ENCODE assay signal across 15 cellular contexts in genomic region chr18:49757513-49758262, GRCh38. TPM values are rescaled to one million over a fixed set of nuclear protein-coding genes. Genes with fewer than 3 reads are reported as not detected.
DNase-seq lines count a peak whose midpoint lies in the region; ATAC-seq, FAIRE-seq and TF ChIP-seq lines count a peak whose summit lies in the region.
"Had no signal": no experiment of that assay in that cellular context is flagged by ENCODE, and none has a peak within 500 bp of the region (broad histone marks: within the 10 kb centered on the region; RNA-seq: fewer than 3 reads in every experiment).

No MANE protein-coding gene starts in this region.

- H2AFZ ChIP-seq in GM12878 (ENCODE audit: control insufficient read depth, low read depth, low read length) = no peak overlapping the region

- ATAC-seq in GM12878 (peak; percentile 70), GM21528 (IDR thresholded peaks at IDR 0.05; ENCODE audit: low FRiP score, unreplicated experiment) (no peak), HG03095 (IDR thresholded peaks at IDR 0.05; ENCODE audit: unreplicated experiment) (no peak)

- no peak overlapping the region for H3K9ac ChIP-seq in GM12878 (ENCODE audit: control insufficient read depth, insufficient read depth, low read length)

- H3K79me2 ChIP-seq in GM12878 (ENCODE audit: control insufficient read depth, insufficient read depth, low read length) = no peaks in the 10 kb centered on the region

- peaks cover 27% of the 10 kb centered on the region for H3K4me1 Mint-ChIP-seq in nephron progenitor cell
- H3K4me1 Mint-ChIP-seq: activated naive CD8-positive, alpha-beta T cell treated with anti-CD3 and anti-CD28 coated beads, Interleukin-2, amount 10 ng/mL, durations not matched to agents 7 days and 5 days had no signal

- TF ChIP-seq EP300 in GM12878 (IDR thresholded peaks at IDR 0.05; ENCODE audit: borderline replicate concordance in 1 of 2, control insufficient read depth in 1 of 2, low read depth in 2 of 2, low read length in 2 of 2) = no peak

- H3K9me3 ChIP-seq in HEK293 (ENCODE audit: control insufficient read depth, insufficient read depth, low read depth, low read length) (no peaks in the 10 kb centered on the region), GM12878 (replicated peaks; ENCODE audit: control insufficient read depth, insufficient read depth, low read length) (no peaks in the 10 kb centered on the region)
- H3K9me3 ChIP-seq: thoracic aorta had no signal

- intact Hi-C loops in GM12878 (cut with micrococcal nuclease; ENCODE audit: unreplicated experiment) = no loop called here

- in situ Hi-C loops in GM12878 (cut with MboI) = no loop called here

- H3K36me3 ChIP-seq in HEK293 (ENCODE audit: control insufficient read depth in 2 of 2, insufficient read depth in 1 of 2, low read length in 2 of 2) (no peaks in the 10 kb centered on the region), GM12878 (ENCODE audit: control insufficient read depth in 2 of 2, insufficient read depth in 2 of 2, low read length in 1 of 2) (no peaks in the 10 kb centered on the region)
- H3K36me3 ChIP-seq: thoracic aorta had no signal

- peak overlapping the region; percentile 52 for H3K4me3 Mint-ChIP-seq in nephron progenitor cell
- H3K4me3 Mint-ChIP-seq: activated naive CD8-positive, alpha-beta T cell treated with anti-CD3 and anti-CD28 coated beads, Interleukin-2, amount 10 ng/mL, durations not matched to agents 7 days and 5 days had no signal

- H3K4me2 ChIP-seq in GM12878 (ENCODE audit: control insufficient read depth, insufficient read depth) = no peak overlapping the region

- 84% methylated on average over 18 of the region's 23 CpGs for WGBS in GM12878 (ENCODE audit: insufficient coverage, insufficient replicate concordance, low lambda C conversion rate, missing lambda C conversion rate)

- CTCF ChIA-PET in HEK293 (lab: Yijun Ruan, JAX) = no interaction called here
- CTCF ChIA-PET in GM12878 (lab: Yijun Ruan, JAX) = no interaction called here

- H3K27me3 Mint-ChIP-seq in nephron progenitor cell (ENCODE audit: low read depth, poor library complexity) = peaks cover 6% of the 10 kb centered on the region

- TF ChIP-seq CTCF in HEK293 (tag by site-specific recombination; IDR thresholded peaks at IDR 0.05) (no peak), GM12878 (IDR thresholded peaks at IDR 0.05 in 2 of 3, conservative IDR thresholded peaks at IDR 0.05 in 1 of 3; ENCODE audit: control insufficient read depth in 2 of 3, extremely low read depth in 1 of 3, insufficient read depth in 1 of 3, low read depth in 3 of 3, low read length in 3 of 3) (no peak), nephron progenitor cell (IDR thresholded peaks at IDR 0.05) (no peak)

- RAD21 ChIA-PET in GM12878 (lab: Charles Lee; ENCODE audit: unreplicated experiment) = no interaction called here

- H3K27ac Mint-ChIP-seq in nephron progenitor cell = peak overlapping the region; percentile 3
- H3K27ac Mint-ChIP-seq: activated naive CD8-positive, alpha-beta T cell treated with anti-CD3 and anti-CD28 coated beads, Interleukin-2, amount 10 ng/mL, durations not matched to agents 7 days and 5 days had no signal

- TF ChIP-seq POLR2A in GM12878 (IDR thresholded peaks at IDR 0.05; ENCODE audit: low read depth, low read length) = no peak

- BruUV-seq in GM12878 (replicated peaks; lab: Mats Ljungman, UMichigan) = no TSS peak

- POLR2A ChIA-PET in HEK293 (lab: Yijun Ruan, JAX) (no interaction called here), GM12878 (lab: Charles Lee) (no interaction called here)

- no peak for FAIRE-seq in GM12878 (lab: Jason Lieb, UNC)

- H3K9me3 Mint-ChIP-seq in nephron progenitor cell = no peaks in the 10 kb centered on the region
- H3K9me3 Mint-ChIP-seq: activated naive CD8-positive, alpha-beta T cell treated with anti-CD3 and anti-CD28 coated beads, Interleukin-2, amount 10 ng/mL, durations not matched to agents 7 days and 5 days had no signal

- peak; percentile 43 for DNase-seq in DMS53 (lab: John Stamatoyannopoulos, UW)
- no peak for DNase-seq in DMS53 treated with DMSO at 0.1 percent for 48 hours (lab: John Stamatoyannopoulos, UW; ENCODE audit: unreplicated experiment)
- DNase-seq in GM12878 (ENCODE audit: low read depth, low spot score) = no peak
- DNase-seq in nephron progenitor cell = no peak
- DNase-seq in activated effector memory CD4-positive, alpha-beta T cell treated with anti-CD3 and anti-CD28 coated beads, Interleukin-2, amount 50 U/mL, for 16 hours = no peak
- DNase-seq: activated naive CD8-positive, alpha-beta T cell treated with anti-CD3 and anti-CD28 coated beads, Interleukin-2, amount 10 ng/mL, durations not matched to agents 7 days and 5 days; mammary epithelial cell; NCI-H2171; nucleus accumbens; T1000 had no signal

- SMC1A ChIA-PET in GM12878 (lab: Charles Lee; ENCODE audit: uncharacterized antibody, unreplicated experiment) = no interaction called here

- no peak for TF ChIP-seq RAD21 in GM12878 (IDR thresholded peaks at IDR 0.05; ENCODE audit: insufficient read depth, low read depth, low read length)

- no peaks in the 10 kb centered on the region for H3K4me1 ChIP-seq in HEK293 (ENCODE audit: control insufficient read depth, insufficient read depth, low read length)
- no peaks in the 10 kb centered on the region for H3K4me1 ChIP-seq in GM12878 (ENCODE audit: control insufficient read depth, insufficient read depth, low read length)

- no peak overlapping the region for H3K4me3 ChIP-seq in HEK293 (ENCODE audit: low read depth, low read length)
- H3K4me3 ChIP-seq in GM12878 = no peak overlapping the region
- H3K4me3 ChIP-seq: thoracic aorta had no signal

- H3K27ac ChIP-seq in HEK293 (ENCODE audit: extremely low read depth, low read depth, low read length) (no peak overlapping the region), GM12878 (ENCODE audit: control insufficient read depth, insufficient read depth) (no peak overlapping the region)
- H3K27ac ChIP-seq: HL-60, thoracic aorta had no signal

- H3K36me3 Mint-ChIP-seq in nephron progenitor cell (ENCODE audit: low read depth) = no peaks in the 10 kb centered on the region
- H3K36me3 Mint-ChIP-seq: activated naive CD8-positive, alpha-beta T cell treated with anti-CD3 and anti-CD28 coated beads, Interleukin-2, amount 10 ng/mL, durations not matched to agents 7 days and 5 days had no signal

- peaks cover 0 to 2% of the 10 kb centered on the region in 2 experiments; a peak in 2 of 4 replicates for H3K27me3 ChIP-seq in GM12878 (replicated peaks in 1 of 2; ENCODE audit: control insufficient read depth in 2 of 2, insufficient read depth in 2 of 2, low read length in 1 of 2)

- no peaks in the 10 kb centered on the region for H4K20me1 ChIP-seq in GM12878 (ENCODE audit: control insufficient read depth, insufficient read depth)

TF ChIP-seq in HEK293, 187 proteins besides CTCF, POLR2A, EP300 and RAD21:
- TF ChIP-seq KLF1 (tag by site-specific recombination; IDR thresholded peaks at IDR 0.05) (0 out of 2 replicates have a peak, but pooled peaks have one; percentile 31), BCL11B (tag by site-specific recombination; IDR thresholded peaks at IDR 0.05; ENCODE audit: low read depth) (peak; percentile 89), KLF9 (tag by site-specific recombination; IDR thresholded peaks at IDR 0.05; ENCODE audit: low read depth) (peak; percentile 89), ZNF354C (tag by site-specific recombination; IDR thresholded peaks at IDR 0.05; ENCODE audit: borderline replicate concordance, low read depth) (no peak)

TF ChIP-seq in GM12878, 131 proteins besides CTCF, POLR2A, EP300 and RAD21 (continues in another document):
- TF ChIP-seq CEBPB (IDR thresholded peaks at IDR 0.05; ENCODE audit: borderline replicate concordance in 1 of 2, low read depth in 2 of 2, low read length in 2 of 2) (no peak), RCOR1 (conservative IDR thresholded peaks at IDR 0.05; ENCODE audit: low read depth, low read length) (no peak), SIX5 (IDR thresholded peaks at IDR 0.05; ENCODE audit: low read depth, low read length, severe bottlenecking) (no peak), POU2F2 (IDR thresholded peaks at IDR 0.05; ENCODE audit: borderline replicate concordance, low read depth, low read length) (no peak), POLR2AphosphoS5 (IDR thresholded peaks at IDR 0.05; ENCODE audit: low read length) (no peak), NBN (IDR thresholded peaks at IDR 0.05) (no peak), MYC (IDR thresholded peaks at IDR 0.05; ENCODE audit: insufficient read depth, insufficient read length, insufficient replicate concordance, low read length, severe bottlenecking) (no peak), ZNF622 (IDR thresholded peaks at IDR 0.05) (no peak), ZBTB33 (IDR thresholded peaks at IDR 0.05) (no peak)

RNA-seq across cellular contexts. Expression of gene ACAA2, which starts 55.6 kb away (rescaled TPM):
- total RNA-seq in GM12878 (2013; cell fraction: nucleolus; rRNA removed) = 24.3 and 26.2 TPM in 2 replicates
- 50.1 and 59.7 TPM in 2 replicates for total RNA-seq in GM12878 (2014; rRNA removed)
- 59.1 and 60.6 TPM in 2 replicates for total RNA-seq in GM12878 (2014; rRNA removed; fragmentation: Illumina TruSeq; extraction: Trizol)
- total RNA-seq in GM12878 (2021) = 60.9 and 63.1 TPM in 2 replicates
- polyA plus RNA-seq in GM12878 (2011; ENCODE audit: low read depth) = 68.6 TPM
- polyA plus RNA-seq in GM12878 (2011; rRNA removed) = 48.9 and 68.3 TPM in 2 replicates
- 39.0 and 54.5 TPM in 2 replicates for polyA plus RNA-seq in GM12878 (2011; cell fraction: cytosol; rRNA removed)
- polyA plus RNA-seq in GM12878 (2011; cell fraction: nucleus; rRNA removed) = 28.0 and 35.2 TPM in 2 replicates
- polyA plus RNA-seq in GM12878 (2012) = 58.5 and 63.9 TPM in 2 replicates
- polyA plus RNA-seq in GM12878 (2014; fragmentation: Illumina TruSeq; extraction: Trizol) = 66.0 and 80.4 TPM in 2 replicates
- 10 to 100 TPM; 86.3 to 97.3 TPM for polyA plus RNA-seq in GM12878 (2014; fragmentation: Nextera tagmentation; extraction: Ambion mirVana)
- polyA plus RNA-seq in GM12878 (2014; rRNA removed) = 36.1 and 43.1 TPM in 2 replicates
- polyA plus RNA-seq in GM12878 (2016; fragmentation: Nextera tagmentation; extraction: Ambion mirVana) = 100 to 1,000 TPM; 130 to 134 TPM
- polyA minus RNA-seq in GM12878 (2011; rRNA and poly(A)+ RNA removed) = 35.9 and 36.5 TPM in 2 replicates
- polyA minus RNA-seq in GM12878 (2011; cell fraction: cytosol; rRNA and poly(A)+ RNA removed) = 12.4 TPM in 2 replicates
- polyA minus RNA-seq in GM12878 (2011; cell fraction: nucleus; rRNA and poly(A)+ RNA removed) = 5.8 and 9.9 TPM in 2 replicates
